26 cellular contexts compared by ENCODE assay signal in genomic region chr7:68199951-68200660, GRCh38.
"Had no signal": no experiment of that assay in that cellular context is flagged by ENCODE, and none has a peak within 500 bp of the region (broad histone marks: within the 10 kb centered on the region; RNA-seq: fewer than 3 reads in every experiment).

No MANE protein-coding gene starts in this region.

- H3K27me3 Mint-ChIP-seq: activated CD8-positive, alpha-beta memory T cell treated with anti-CD3 and anti-CD28 coated beads, Interleukin-2, amount 10 ng/mL, durations not matched to agents 7 days and 5 days; activated naive CD8-positive, alpha-beta T cell treated with anti-CD3 and anti-CD28 coated beads, Interleukin-2, amount 50 U/mL, for 24 hours; activated T-cell treated with anti-CD3 and anti-CD28 coated beads, Interleukin-2, amount 50 U/mL, for 24 hours had no signal

- DNase-seq: activated CD4-positive, alpha-beta T cell treated with anti-CD3 and anti-CD28 coated beads for 48 hours; activated CD4-positive, alpha-beta T cell treated with anti-CD3 and anti-CD28 coated beads, Interleukin-2, amount 50 U/mL, for 4 hours; activated CD4-positive, CD25-positive, alpha-beta regulatory T cell treated with anti-CD3 and anti-CD28 coated beads, Interleukin-2, amount 50 U/mL, for 72 hours; activated CD8-positive, alpha-beta memory T cell treated with anti-CD3 and anti-CD28 coated beads, Interleukin-2, amount 10 ng/mL, durations not matched to agents 7 days and 5 days; activated effector memory CD4-positive, alpha-beta T cell treated with anti-CD3 and anti-CD28 coated beads, Interleukin-2, amount 50 U/mL, for 16 hours; activated naive CD4-positive, alpha-beta T cell treated with Interleukin-2 at 50 U/mL for 16 hours; activated naive CD8-positive, alpha-beta T cell treated with anti-CD3 and anti-CD28 coated beads, Interleukin-2, amount 50 U/mL, for 24 hours; activated T-cell treated with anti-CD3 and anti-CD28 coated beads, Interleukin-2, amount 50 U/mL, for 24 hours; amniotic stem cell; brain microvascular endothelial cell; cerebellar nuclear complex; Kasumi-1; KBM-7; NCI-H1092; NCI-H1417; NCI-H2029; NCI-H510A treated with DMSO at 0.1 percent for 48 hours; NCI-H69; NK-92 treated with Interleukin-12 subunit alpha and Interleukin-12 subunit beta, amount 100 ng/mL, for 24 hours; OCI-M1; SHP77 treated with DMSO at 0.1 percent for 48 hours had no signal

- H3K4me3 Mint-ChIP-seq: activated CD8-positive, alpha-beta memory T cell treated with anti-CD3 and anti-CD28 coated beads, Interleukin-2, amount 10 ng/mL, durations not matched to agents 7 days and 5 days; activated naive CD8-positive, alpha-beta T cell treated with anti-CD3 and anti-CD28 coated beads, Interleukin-2, amount 50 U/mL, for 24 hours; activated T-cell treated with anti-CD3 and anti-CD28 coated beads, Interleukin-2, amount 50 U/mL, for 24 hours; activated T-helper 1 cell treated with anti-CD3 and anti-CD28 coated beads, Interleukin-12 subunit alpha, Interleukin-12 subunit beta, Interleukin-2, Interleukin-4 antibody, amounts not matched to agents 30 ng/mL and 10 ng/mL and 1 ng/mL, durations not matched to agents 14 hours and 24 hours and 36 hours; T-helper 1 cell treated with Interleukin-12 subunit alpha and Interleukin-12 subunit beta and Interleukin-4 antibody, amounts not matched to agents 30 μg/mL and 1 μg/mL, for 36 hours; WTC11 had no signal

- ATAC-seq: activated CD8-positive, alpha-beta memory T cell treated with anti-CD3 and anti-CD28 coated beads, Interleukin-2, amount 10 ng/mL, durations not matched to agents 7 days and 5 days; activated naive CD4-positive, alpha-beta T cell treated with anti-CD3 and anti-CD28 coated beads, Interleukin-2, amount 50 U/mL, for 72 hours; activated naive CD8-positive, alpha-beta T cell treated with anti-CD3 and anti-CD28 coated beads, Interleukin-2, amount 50 U/mL, for 24 hours; Panc1; WTC11 had no signal

- H3K27ac Mint-ChIP-seq: activated CD8-positive, alpha-beta memory T cell treated with anti-CD3 and anti-CD28 coated beads, Interleukin-2, amount 10 ng/mL, durations not matched to agents 7 days and 5 days; activated naive CD4-positive, alpha-beta T cell treated with anti-CD3 and anti-CD28 coated beads, Interleukin-2, amount 50 U/mL, for 72 hours; activated naive CD8-positive, alpha-beta T cell treated with anti-CD3 and anti-CD28 coated beads, Interleukin-2, amount 50 U/mL, for 24 hours; activated T-cell treated with anti-CD3 and anti-CD28 coated beads, Interleukin-2, amount 50 U/mL, for 24 hours; activated T-helper 1 cell treated with anti-CD3 and anti-CD28 coated beads, Interleukin-12 subunit alpha, Interleukin-12 subunit beta, Interleukin-2, Interleukin-4 antibody, amounts not matched to agents 30 ng/mL and 10 ng/mL and 1 ng/mL, durations not matched to agents 14 hours and 24 hours and 36 hours; T-helper 1 cell treated with Interleukin-12 subunit alpha and Interleukin-12 subunit beta and Interleukin-4 antibody, amounts not matched to agents 30 μg/mL and 1 μg/mL, for 36 hours; WTC11 had no signal

- H3K36me3 Mint-ChIP-seq: activated CD8-positive, alpha-beta memory T cell treated with anti-CD3 and anti-CD28 coated beads, Interleukin-2, amount 10 ng/mL, durations not matched to agents 7 days and 5 days; activated naive CD4-positive, alpha-beta T cell treated with anti-CD3 and anti-CD28 coated beads, Interleukin-2, amount 50 U/mL, for 72 hours had no signal

- H3K4me1 Mint-ChIP-seq: activated CD8-positive, alpha-beta memory T cell treated with anti-CD3 and anti-CD28 coated beads, Interleukin-2, amount 10 ng/mL, durations not matched to agents 7 days and 5 days; activated naive CD8-positive, alpha-beta T cell treated with anti-CD3 and anti-CD28 coated beads, Interleukin-2, amount 50 U/mL, for 24 hours had no signal
